ENCODE assay signal across 1 cellular context in the genomic region with DNA sequence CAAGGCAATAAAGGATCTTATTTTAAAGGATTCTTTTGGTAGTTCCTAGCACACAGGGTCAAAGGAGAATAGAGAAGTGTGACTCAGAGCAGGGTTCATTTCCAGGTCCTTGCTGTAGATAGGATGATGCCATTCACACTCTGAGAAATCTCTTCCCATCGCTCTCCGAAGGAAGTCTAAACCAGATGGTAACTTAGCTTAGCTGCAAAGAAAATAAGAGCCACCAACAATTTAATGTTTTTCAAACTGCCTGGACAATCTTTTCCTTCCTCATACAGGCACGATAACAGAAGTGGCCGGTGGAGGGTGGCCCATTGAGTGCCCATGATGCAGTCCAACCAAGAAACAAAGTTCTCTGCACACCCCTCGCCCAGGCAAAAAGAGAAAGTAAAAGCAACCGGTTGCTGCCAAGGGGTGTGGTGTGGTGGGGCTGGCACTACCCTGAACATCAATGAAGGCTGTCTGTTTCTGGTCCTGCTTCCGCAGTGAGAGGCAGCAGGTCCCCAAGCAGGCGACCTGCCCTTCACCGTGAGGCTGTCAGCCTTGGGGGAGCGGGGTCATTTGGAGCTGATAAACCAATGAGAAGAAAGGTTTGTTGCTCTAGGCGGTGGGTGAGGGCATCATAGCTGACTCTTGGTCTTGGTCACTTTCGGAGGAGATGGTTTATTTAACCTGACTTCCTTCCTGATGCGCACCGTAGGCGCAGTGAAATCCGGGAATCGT.
TF ChIP-seq lines count a peak whose summit lies in the region.

No MANE protein-coding gene starts in this region.

TF ChIP-seq in SK-N-SH treated with all-trans-retinoic acid at 6 μM for 48 hours, 23 proteins besides CTCF, POLR2A, EP300 and RAD21 (continued from another document):
- TF ChIP-seq, protein P1, sequence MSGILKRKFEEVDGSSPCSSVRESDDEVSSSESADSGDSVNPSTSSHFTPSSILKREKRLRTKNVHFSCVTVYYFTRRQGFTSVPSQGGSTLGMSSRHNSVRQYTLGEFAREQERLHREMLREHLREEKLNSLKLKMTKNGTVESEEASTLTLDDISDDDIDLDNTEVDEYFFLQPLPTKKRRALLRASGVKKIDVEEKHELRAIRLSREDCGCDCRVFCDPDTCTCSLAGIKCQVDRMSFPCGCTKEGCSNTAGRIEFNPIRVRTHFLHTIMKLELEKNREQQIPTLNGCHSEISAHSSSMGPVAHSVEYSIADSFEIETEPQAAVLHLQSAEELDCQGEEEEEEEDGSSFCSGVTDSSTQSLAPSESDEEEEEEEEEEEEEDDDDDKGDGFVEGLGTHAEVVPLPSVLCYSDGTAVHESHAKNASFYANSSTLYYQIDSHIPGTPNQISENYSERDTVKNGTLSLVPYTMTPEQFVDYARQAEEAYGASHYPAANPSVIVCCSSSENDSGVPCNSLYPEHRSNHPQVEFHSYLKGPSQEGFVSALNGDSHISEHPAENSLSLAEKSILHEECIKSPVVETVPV (CRISPR knock-in tag; IDR thresholded peaks at IDR 0.05) = no peak
TF ChIP-seq in SK-N-SH treated with all-trans-retinoic acid at 6 μM for 48 hours: peak in this region for 0.
